ENCODE assay signal across 9 cellular contexts in the genomic region with DNA sequence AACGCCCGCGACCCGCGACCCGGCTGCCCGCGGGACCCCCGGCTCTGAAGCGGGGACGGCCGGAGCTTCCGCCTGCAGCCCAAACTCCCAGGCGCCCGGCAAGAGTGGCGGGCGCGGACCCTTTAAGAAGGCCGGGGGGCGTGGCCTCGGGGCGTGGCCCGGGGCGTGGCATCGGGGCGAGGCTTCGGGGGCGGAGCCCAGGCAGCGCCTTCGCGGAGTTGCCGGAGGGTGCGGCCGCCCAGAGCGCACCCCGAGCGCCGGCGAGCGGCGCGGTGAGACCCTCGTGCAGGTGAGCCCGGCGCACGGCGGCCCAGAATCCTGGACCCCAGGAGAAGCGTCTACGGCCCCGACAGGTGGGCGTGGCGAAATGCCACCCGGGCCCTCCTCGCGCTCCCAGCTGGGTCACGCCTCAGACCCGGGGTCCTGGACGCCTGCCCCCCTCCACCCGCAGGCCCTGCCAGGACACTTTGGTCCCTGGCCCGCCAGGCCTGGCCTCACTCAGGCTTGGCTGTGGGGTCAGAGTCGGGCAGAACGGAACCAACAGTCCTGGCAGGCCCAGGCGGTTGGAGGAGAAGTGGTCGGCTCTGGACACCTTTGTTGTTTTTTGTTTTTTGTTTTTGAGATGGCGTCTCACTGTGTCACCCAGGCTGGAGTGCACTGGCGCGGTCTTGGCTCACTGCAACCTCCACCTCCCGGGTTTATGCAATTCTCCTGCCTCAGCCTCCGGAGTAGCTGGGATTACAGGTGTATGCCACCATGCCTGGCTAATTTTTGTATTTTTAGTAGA. TPM values are rescaled to one million over a fixed set of nuclear protein-coding genes. Genes with fewer than 3 reads are reported as not detected.
A peak's percentile ranks its signal among the peaks of the same experiment; 100 is the strongest.
DNase-seq lines count a peak whose midpoint lies in the region; ATAC-seq and TF ChIP-seq lines count a peak whose summit lies in the region.
"Had no signal": no experiment of that assay in that cellular context is flagged by ENCODE, and none has a peak within 500 bp of the region (broad histone marks: within the 10 kb centered on the region; RNA-seq: fewer than 3 reads in every experiment).

No MANE protein-coding gene starts in this region.

- peak; percentile 93 for ATAC-seq in DND-41 (ENCODE audit: insufficient read depth, low read depth)
- peak; percentile 69 for ATAC-seq in GM21529 (IDR thresholded peaks at IDR 0.05; ENCODE audit: unreplicated experiment)
- peak; percentile 33 to 73 for ATAC-seq in activated naive CD4-positive, alpha-beta T cell treated with anti-CD3 and anti-CD28 coated beads, Interleukin-2, amount 50 U/mL, for 72 hours
- ATAC-seq in upper lobe of left lung (ENCODE audit: low FRiP score in 2 of 2) = peak; percentile 77 to 90

- no peaks in the 10 kb centered on the region for H3K9me3 Mint-ChIP-seq in activated naive CD4-positive, alpha-beta T cell treated with anti-CD3 and anti-CD28 coated beads, Interleukin-2, amount 50 U/mL, for 72 hours

- peak overlapping the region; percentile 54; the same call in 1 of the 2 replicates for H2AFZ ChIP-seq in DND-41 (ENCODE audit: low read depth, low read length)

- peaks cover 8 to 16% of the 10 kb centered on the region in 2 donors for H3K36me3 Mint-ChIP-seq in activated naive CD4-positive, alpha-beta T cell treated with anti-CD3 and anti-CD28 coated beads, Interleukin-2, amount 50 U/mL, for 72 hours

- H4K20me1 ChIP-seq in DND-41 (ENCODE audit: insufficient read depth, low read length) = peaks cover 29% of the 10 kb centered on the region

- TF ChIP-seq CTCF in DND-41 (IDR thresholded peaks at IDR 0.05; ENCODE audit: borderline replicate concordance, extremely low read depth, low read length, poor library complexity, severe bottlenecking) (no peak), upper lobe of left lung (IDR thresholded peaks at IDR 0.05) (peak in 1 of 6 experiments; percentile 25)

- intact Hi-C loops in cardiac septum (cut with DNase I) (loop anchor here (10.0 kb wide), 1 partner anchor 45 kb away; the partner anchor contains the start of gene ISG15), posterior cingulate gyrus (cut with DNase I) (no loop called here)

- no peaks in the 10 kb centered on the region for H3K79me2 ChIP-seq in DND-41 (ENCODE audit: insufficient read depth, low read length)

- H3K27me3 ChIP-seq in DND-41 (ENCODE audit: insufficient read depth, low read length, poor library complexity) (peaks cover 33% of the 10 kb centered on the region), upper lobe of left lung (peaks cover 0 to 64% (median 28%) of the 10 kb centered on the region in 4 donors)

- TF ChIP-seq POLR2A in upper lobe of left lung (IDR thresholded peaks at IDR 0.05) = no peak

- peak overlapping the region; percentile 61 for H3K4me2 ChIP-seq in DND-41 (ENCODE audit: insufficient read depth, low read length)

- H3K9me3 ChIP-seq in DND-41 (ENCODE audit: insufficient read depth, low read length, severe bottlenecking) (no peaks in the 10 kb centered on the region), upper lobe of left lung (no peaks in the 10 kb centered on the region)

- DNase-seq in DND-41 (peak; percentile 94), SKM-1 (lab: John Stamatoyannopoulos, UW; ENCODE audit: unreplicated experiment) (peak; percentile 64), cardiac septum (ENCODE audit: low spot score) (peak; percentile 87), posterior cingulate gyrus (peak; percentile 62 to 97 (median 81)), upper lobe of left lung (peak; percentile 90 to 100)
- DNase-seq in Jurkat, Clone E6-1 (ENCODE audit: low read depth, low spot score) = peak; percentile 59
- DNase-seq in activated naive CD4-positive, alpha-beta T cell treated with anti-CD3 and anti-CD28 coated beads, Interleukin-2, amount 50 U/mL, for 72 hours (ENCODE audit: low spot score in 2 of 2) = peak; percentile 79 to 83

- peak overlapping the region; percentile 46 for H3K9ac ChIP-seq in DND-41 (ENCODE audit: low read depth, low read length)

- peaks cover 17% of the 10 kb centered on the region for H3K4me1 ChIP-seq in DND-41 (ENCODE audit: insufficient read depth, low read length)
- peaks cover 25 to 42% (median 31%) of the 10 kb centered on the region in 4 donors for H3K4me1 ChIP-seq in upper lobe of left lung

- WGBS in upper lobe of left lung, 2 donors = 5 to 7% methylated on average over 22 to 35 of the region's 69 CpGs

- no peak for TF ChIP-seq EP300 in upper lobe of left lung (IDR thresholded peaks at IDR 0.05)

- H3K36me3 ChIP-seq in DND-41 (ENCODE audit: insufficient read depth, low read length) (no peaks in the 10 kb centered on the region), upper lobe of left lung (peaks cover 0 to 9% (median 4%) of the 10 kb centered on the region in 4 donors)

- H3K27ac Mint-ChIP-seq in activated naive CD4-positive, alpha-beta T cell treated with anti-CD3 and anti-CD28 coated beads, Interleukin-2, amount 50 U/mL, for 72 hours = peak overlapping the region in 1 of 2 donors; percentile 59

- H3K27ac ChIP-seq in DND-41 (ENCODE audit: low read length) (no peak overlapping the region), upper lobe of left lung (no peak overlapping the region)

- H3K4me3 ChIP-seq in DND-41 (ENCODE audit: low read depth in 1 of 2, low read length in 2 of 2) (peak overlapping the region; percentile 29 to 55; a peak in 3 of 4 replicates), upper lobe of left lung (peak overlapping the region; percentile 40 to 67 (median 58))
- H3K4me3 ChIP-seq in Jurkat, Clone E6-1 (ENCODE audit: low read length) = peak overlapping the region; percentile 53

RNA-seq across cellular contexts. Expression of gene RNF223, which starts 14.4 kb away (rescaled TPM):
- polyA plus RNA-seq in Jurkat, Clone E6-1 (2012; ENCODE audit: insufficient read depth, insufficient read length) = not detected
- total RNA-seq in activated naive CD4-positive, alpha-beta T cell treated with anti-CD3 and anti-CD28 coated beads, Interleukin-2, amount 50 U/mL, for 72 hours = not detected
- total RNA-seq in cardiac septum = not detected
- total RNA-seq in upper lobe of left lung = 1 to 10 TPM; 1.0 to 2.4 (median 1.8) TPM
- total RNA-seq: subcutaneous adipose tissue had no signal

RNA-seq across cellular contexts. Expression of gene AGRN, which starts 39.8 kb away (rescaled TPM):
- polyA plus RNA-seq in Jurkat, Clone E6-1 (2012; ENCODE audit: insufficient read depth, insufficient read length) = 31.5 TPM
- 10 to 100 TPM; 44.5 to 79.9 TPM for total RNA-seq in activated naive CD4-positive, alpha-beta T cell treated with anti-CD3 and anti-CD28 coated beads, Interleukin-2, amount 50 U/mL, for 72 hours
- total RNA-seq in cardiac septum (27.0 TPM), upper lobe of left lung (100 to 1,000 TPM in 5 of 6 donors, 10 to 100 TPM in 1; 91.0 to 316 (median 157) TPM)

RNA-seq across cellular contexts. Expression of gene ISG15, which starts 46.4 kb away (rescaled TPM):
- 112 TPM for polyA plus RNA-seq in Jurkat, Clone E6-1 (2012; ENCODE audit: insufficient read depth, insufficient read length)
- total RNA-seq in activated naive CD4-positive, alpha-beta T cell treated with anti-CD3 and anti-CD28 coated beads, Interleukin-2, amount 50 U/mL, for 72 hours = 10 to 100 TPM; 91.6 to 97.5 TPM
- total RNA-seq in cardiac septum (18.2 TPM), upper lobe of left lung (100 to 1,000 TPM in 2 of 6 donors, 10 to 100 TPM in 4; 32.5 to 180 (median 63.8) TPM)

RNA-seq across cellular contexts. Expression of gene C1orf159, which starts 56.2 kb away (rescaled TPM):
- polyA plus RNA-seq in Jurkat, Clone E6-1 (2012; ENCODE audit: insufficient read depth, insufficient read length) = 11.3 TPM
- 10 to 100 TPM; 20.7 to 21.2 TPM for total RNA-seq in activated naive CD4-positive, alpha-beta T cell treated with anti-CD3 and anti-CD28 coated beads, Interleukin-2, amount 50 U/mL, for 72 hours
- total RNA-seq in cardiac septum (5.4 TPM), upper lobe of left lung (10 to 100 TPM in 5 of 6 donors, 1 to 10 TPM in 1; 5.7 to 34.6 (median 15.2) TPM)

RNA-seq across cellular contexts. Expression of gene HES4, which starts 59.8 kb away (rescaled TPM):
- 141 TPM for polyA plus RNA-seq in Jurkat, Clone E6-1 (2012; ENCODE audit: insufficient read depth, insufficient read length)
- 1 to 10 TPM; 3.2 to 4.4 TPM for total RNA-seq in activated naive CD4-positive, alpha-beta T cell treated with anti-CD3 and anti-CD28 coated beads, Interleukin-2, amount 50 U/mL, for 72 hours
- 56.5 TPM for total RNA-seq in cardiac septum
- 10 to 100 TPM; 26.5 to 55.0 (median 35.0) TPM for total RNA-seq in upper lobe of left lung
